8 cellular contexts compared by ENCODE assay signal in the genomic region with DNA sequence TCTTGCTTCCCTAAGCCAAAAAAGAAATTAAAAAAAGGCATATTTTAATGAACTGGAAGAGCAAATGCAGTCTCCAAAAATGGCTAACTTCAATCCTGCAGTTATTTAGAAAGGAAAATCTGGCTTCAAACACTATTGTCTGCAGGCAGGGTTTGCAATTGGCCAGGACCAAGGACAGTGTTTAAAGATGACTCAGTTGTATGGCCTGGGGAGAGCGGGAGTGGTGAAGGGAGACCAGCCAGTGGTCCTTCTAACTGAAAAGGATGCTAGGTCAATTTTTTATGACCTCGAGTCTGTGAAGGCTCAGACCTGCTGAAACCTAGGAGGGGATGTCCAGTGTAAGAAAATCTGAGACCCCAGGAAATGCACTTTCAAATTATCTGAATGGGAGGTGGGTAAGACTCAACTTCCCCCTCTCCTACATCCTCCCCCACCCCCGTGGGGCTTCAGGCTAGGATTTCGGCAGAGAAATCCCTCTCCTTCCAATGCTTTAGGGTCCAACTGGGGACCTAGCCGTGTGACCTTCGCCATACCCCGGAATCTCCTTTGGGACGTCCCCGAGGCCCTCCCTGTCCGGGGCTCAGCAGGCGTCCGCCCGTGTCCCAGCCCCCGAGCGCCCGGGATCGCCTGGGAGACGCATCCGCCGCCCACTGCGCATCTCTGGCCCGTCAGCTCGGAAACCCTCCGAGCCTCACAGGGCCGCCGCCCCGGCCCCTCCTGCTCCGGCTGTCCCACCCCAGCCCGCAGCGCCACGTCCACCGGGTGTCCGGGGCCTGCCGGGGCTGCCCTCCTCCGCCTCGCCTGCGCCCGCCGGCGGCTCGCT. TPM values are rescaled to one million over a fixed set of nuclear protein-coding genes. Genes with fewer than 3 reads are reported as not detected.
DNase-seq lines count a peak whose midpoint lies in the region; ATAC-seq and TF ChIP-seq lines count a peak whose summit lies in the region.

No MANE protein-coding gene starts in this region.

- H3K27ac ChIP-seq in duodenal mucosa (ENCODE audit: low read depth, low read length), result no peak overlapping the region
- H3K27ac ChIP-seq in tibial artery, result no peak overlapping the region

- H3K4me3 Mint-ChIP-seq in CD14-positive monocyte, result peak overlapping the region; percentile 75 to 89
- H3K4me3 Mint-ChIP-seq in memory B cell, result peak overlapping the region; percentile 73

- no peaks in the 10 kb centered on the region for H3K36me3 Mint-ChIP-seq in CD14-positive monocyte
- H3K36me3 Mint-ChIP-seq in memory B cell, result no peaks in the 10 kb centered on the region

- TF ChIP-seq CTCF in CD14-positive monocyte (IDR thresholded peaks at IDR 0.05) (no peak), tibial artery (IDR thresholded peaks at IDR 0.05) (no peak)

- H3K9ac ChIP-seq in duodenal mucosa (ENCODE audit: low read depth in 1 of 2, low read length in 2 of 2), result no peak overlapping the region

- H3K4me1 ChIP-seq in duodenal mucosa (ENCODE audit: control insufficient read depth in 1 of 2, insufficient read depth in 2 of 2, low read length in 2 of 2) (peaks cover 9% of the 10 kb centered on the region in 2 donors), tibial artery (peaks cover 0 to 13% (median 11%) of the 10 kb centered on the region in 4 donors)

- DNase-seq in CD14-positive monocyte (ENCODE audit: low spot score) (no peak), RKO (ENCODE audit: low spot score) (peak; percentile 72), memory B cell (ENCODE audit: low spot score in 2 of 2) (peak in 1 of 2 donors; percentile 23), tibial artery (no peak)

- H3K4me1 Mint-ChIP-seq in CD14-positive monocyte (peaks cover 8% of the 10 kb centered on the region), memory B cell (peaks cover 3% of the 10 kb centered on the region)

- H3K27ac Mint-ChIP-seq in CD14-positive monocyte (no peak overlapping the region), memory B cell (no peak overlapping the region)

- intact Hi-C loops in CD14-positive monocyte (cut with micrococcal nuclease) (no loop called here), tibial artery (cut with DNase I; ENCODE audit: low total_unique reads) (no loop called here)

- H3K36me3 ChIP-seq in duodenal mucosa (ENCODE audit: control insufficient read depth in 1 of 2, insufficient read depth in 2 of 2, low read length in 2 of 2), result no peaks in the 10 kb centered on the region
- H3K36me3 ChIP-seq in tibial artery, result no peaks in the 10 kb centered on the region

- H3K27me3 Mint-ChIP-seq in CD14-positive monocyte (ENCODE audit: low read depth in 3 of 3) (peaks cover 34 to 49% (median 43%) of the 10 kb centered on the region in 3 donors), memory B cell (peaks cover 12% of the 10 kb centered on the region)

- peaks cover 0 to 13% of the 10 kb centered on the region in 2 donors for H3K27me3 ChIP-seq in duodenal mucosa (ENCODE audit: control insufficient read depth in 1 of 2, insufficient read depth in 2 of 2, low read length in 2 of 2)
- H3K27me3 ChIP-seq in tibial artery, result peaks cover 0 to 37% of the 10 kb centered on the region in 2 donors

- peak; percentile 44 for ATAC-seq in GM18868 (IDR thresholded peaks at IDR 0.05; ENCODE audit: unreplicated experiment)
- peak; percentile 36 for ATAC-seq in HG03097 (IDR thresholded peaks at IDR 0.05; ENCODE audit: low FRiP score, unreplicated experiment)
- peak; percentile 17 for ATAC-seq in memory B cell (ENCODE audit: low read depth)
- no peak for ATAC-seq in HG03159 (IDR thresholded peaks at IDR 0.05; ENCODE audit: unreplicated experiment)

- H3K9me3 Mint-ChIP-seq in CD14-positive monocyte, result peaks cover 0 to 7% (median 4%) of the 10 kb centered on the region in 7 donors
- H3K9me3 Mint-ChIP-seq in memory B cell, result no peaks in the 10 kb centered on the region

- H3K4me3 ChIP-seq in duodenal mucosa (ENCODE audit: low read depth in 1 of 2, low read length in 2 of 2) (peak overlapping the region; percentile 33 to 62), tibial artery (peak overlapping the region; percentile 48 to 65)

- H3K9me3 ChIP-seq in duodenal mucosa (ENCODE audit: control insufficient read depth in 1 of 2, low read length in 2 of 2) (no peaks in the 10 kb centered on the region), tibial artery (no peaks in the 10 kb centered on the region)

RNA-seq across cellular contexts. Expression of gene RIMKLA, which starts 0.6 kb away (rescaled TPM):
- polyA plus RNA-seq in CD14-positive monocyte, result not detected

RNA-seq across cellular contexts. Expression of gene FOXJ3, which starts 45.0 kb away (rescaled TPM):
- polyA plus RNA-seq in CD14-positive monocyte, result 10 to 100 TPM; 10.2 to 18.5 TPM
